ENCODE assay signal across 7 cellular contexts in genomic region chr9:97960678-97961328, GRCh38. TPM values are rescaled to one million over a fixed set of nuclear protein-coding genes. Genes with fewer than 3 reads are reported as not detected.
"Had no signal": no experiment of that assay in that cellular context is flagged by ENCODE, and none has a peak within 500 bp of the region (broad histone marks: within the 10 kb centered on the region; RNA-seq: fewer than 3 reads in every experiment).

No MANE protein-coding gene starts in this region.

RNA-seq across cellular contexts. Expression of gene HEMGN, which starts 22.8 kb away (rescaled TPM):
- total RNA-seq: astrocyte, body of pancreas, bronchial epithelial cell, cardiac muscle cell, chondrocyte had no signal
- polyA plus RNA-seq: adrenal gland, aorta, cardiac muscle cell had no signal
